Comparison of ENCODE assay signal across 8 cellular contexts in genomic region chr2:28452534-28453081, GRCh38. TPM values are rescaled to one million over a fixed set of nuclear protein-coding genes. Genes with fewer than 3 reads are reported as not detected.
DNase-seq lines count a peak whose midpoint lies in the region; ATAC-seq and TF ChIP-seq lines count a peak whose summit lies in the region.

No MANE protein-coding gene starts in this region.

- H3K4me3 Mint-ChIP-seq in MCF 10A (ENCODE audit: unreplicated experiment) = no peak overlapping the region

- H3K9me3 Mint-ChIP-seq in MCF 10A (ENCODE audit: unreplicated experiment) = no peaks in the 10 kb centered on the region

- DNase-seq in DMS79 treated with DMSO at 0.1 percent for 48 hours (lab: John Stamatoyannopoulos, UW) = peak; percentile 43
- no peak for DNase-seq in DMS79 (lab: John Stamatoyannopoulos, UW)
- DNase-seq in WERI-Rb-1 = peak; percentile 75
- peak; percentile 68 for DNase-seq in MCF 10A (ENCODE audit: unreplicated experiment)
- DNase-seq in kidney epithelial cell (ENCODE audit: low read depth) = no peak
- DNase-seq in stimulated activated CD4-positive, alpha-beta T cell treated with anti-CD3 and anti-CD28 coated beads, Interleukin-4, amount 100 ng/mL, for 24 hours = peak; percentile 86

- H3K27me3 ChIP-seq in WERI-Rb-1 (ENCODE audit: insufficient read depth, low read depth, severe bottlenecking) (no peaks in the 10 kb centered on the region), kidney epithelial cell (ENCODE audit: control insufficient read depth, insufficient read depth, low read length) (no peaks in the 10 kb centered on the region)

- H3K36me3 ChIP-seq in WERI-Rb-1 = no peaks in the 10 kb centered on the region
- no peaks in the 10 kb centered on the region for H3K36me3 ChIP-seq in kidney epithelial cell (ENCODE audit: control insufficient read depth, insufficient read depth, low read length)

- peaks cover 31% of the 10 kb centered on the region for H3K4me1 Mint-ChIP-seq in MCF 10A (ENCODE audit: insufficient read depth, unreplicated experiment)

- POLR2A ChIA-PET in MCF 10A (lab: Yijun Ruan, JAX) = interaction anchor here (0.6 to 1.3 kb wide), 3 partner anchors 29 to 41 kb away, joined by 3 to 7 read pairs (median 3); no protein-coding TSS in a partner anchor

- H3K27ac ChIP-seq in WERI-Rb-1 = no peak overlapping the region

- TF ChIP-seq CTCF in LNCAP (IDR thresholded peaks at IDR 0.05) (peak; percentile 81), WERI-Rb-1 (IDR thresholded peaks at IDR 0.05; ENCODE audit: low read depth, low read length) (peak; percentile 99), MCF 10A (IDR thresholded peaks at IDR 0.05; ENCODE audit: unreplicated experiment) (peak; percentile 94), kidney epithelial cell (IDR thresholded peaks at IDR 0.05; ENCODE audit: insufficient read depth, low read length, poor library complexity, severe bottlenecking) (peak; percentile 96)

- intact Hi-C loops in MCF 10A (cut with micrococcal nuclease) = loop anchor here (1.0 to 2.0 kb wide), 4 partner anchors 46 to 749 kb away; no protein-coding TSS in a partner anchor

- H3K27me3 Mint-ChIP-seq in MCF 10A (ENCODE audit: insufficient read depth, unreplicated experiment) = no peaks in the 10 kb centered on the region

- H3K9me3 ChIP-seq in WERI-Rb-1 (ENCODE audit: severe bottlenecking) = no peaks in the 10 kb centered on the region

- no TSS peak for BruUV-seq in MCF 10A (replicated peaks; lab: Mats Ljungman, UMichigan)

- no peak for ATAC-seq in HG03469 (IDR thresholded peaks at IDR 0.05; ENCODE audit: unreplicated experiment)

- no peaks in the 10 kb centered on the region for H3K36me3 Mint-ChIP-seq in MCF 10A (ENCODE audit: insufficient read depth, unreplicated experiment)

- CTCF ChIA-PET in MCF 10A (lab: Yijun Ruan, JAX) = interaction anchor here (0.5 to 2.1 kb wide), 21 partner anchors 11 to 747 kb away, joined by 3 to 8 read pairs (median 3); no protein-coding TSS in a partner anchor

- H3K4me3 ChIP-seq in WERI-Rb-1 (ENCODE audit: low read depth, low read length) (no peak overlapping the region), kidney epithelial cell (ENCODE audit: low read depth, low read length) (no peak overlapping the region)

- H3K27ac Mint-ChIP-seq in MCF 10A (ENCODE audit: low read depth, unreplicated experiment) = no peak overlapping the region

RNA-seq across cellular contexts. Expression of gene PLB1, which starts 43.3 kb away (rescaled TPM):
- total RNA-seq in MCF 10A (2022) (0.91 and 1.8 TPM in 2 replicates), kidney epithelial cell (0.25 and 0.82 TPM in 2 replicates)

RNA-seq across cellular contexts. Expression of gene FOSL2, which starts 60.0 kb away (rescaled TPM):
- total RNA-seq in MCF 10A (2022) (122 and 141 TPM in 2 replicates), kidney epithelial cell (85.5 and 91.3 TPM in 2 replicates)

Comparison
In these comparisons a context has a peak if more than half of its experiments do, and no peak if none do; other contexts are left out.
1. DNase-seq: peak in DMS79 treated with DMSO at 0.1 percent for 48 hours (single experiment), WERI-Rb-1 (single experiment), MCF 10A (single experiment) and stimulated activated CD4-positive, alpha-beta T cell treated with anti-CD3 and anti-CD28 coated beads, Interleukin-4, amount 100 ng/mL, for 24 hours (single experiment); none in DMS79 (single experiment) and kidney epithelial cell (single experiment).
2. Peak in every context shown above with its lines, with median percentiles within 50 percentile points of each other: CTCF ChIP-seq.